ENCODE assay signal across 28 cellular contexts in genomic region chr3:66702126-66702525, GRCh38.
"Had no signal": no experiment of that assay in that cellular context is flagged by ENCODE, and none has a peak within 500 bp of the region (broad histone marks: within the 10 kb centered on the region; RNA-seq: fewer than 3 reads in every experiment).

No MANE protein-coding gene starts in this region.

- H3K4me3 ChIP-seq: left ventricle myocardium inferior, lung, mucosa of descending colon, ovary, prostate gland, stomach, tibial nerve had no signal

- H3K4me1 ChIP-seq: left ventricle myocardium inferior, prostate gland, stomach, tibial nerve had no signal

- H3K9me3 Mint-ChIP-seq: activated CD4-positive, alpha-beta memory T cell treated with anti-CD3 and anti-CD28 coated beads for 36 hours; activated CD4-positive, alpha-beta T cell treated with anti-CD3 and anti-CD28 coated beads, Interleukin-2, amount 10 ng/mL, durations not matched to agents 24 days and 14 days; activated naive CD4-positive, alpha-beta T cell treated with anti-CD3 and anti-CD28 coated beads, Interleukin-2, amount 10 ng/mL, durations not matched to agents 7 days and 5 days; activated naive CD8-positive, alpha-beta T cell treated with anti-CD3 and anti-CD28 coated beads, Interleukin-2, amount 10 ng/mL, durations not matched to agents 7 days and 5 days; activated T-cell treated with anti-CD3 and anti-CD28 coated beads, Interleukin-2, amount 50 U/mL, for 24 hours; effector memory CD8-positive, alpha-beta T cell had no signal

- H3K27me3 ChIP-seq: brain microvascular endothelial cell, ovary, stomach, tibial nerve had no signal

- H3K27ac ChIP-seq: brain microvascular endothelial cell, left ventricle myocardium inferior, ovary, prostate gland, tibial nerve had no signal

- H3K36me3 ChIP-seq: brain microvascular endothelial cell, left ventricle myocardium inferior, ovary, prostate gland, stomach, tibial nerve had no signal

- H3K27me3 Mint-ChIP-seq: activated CD4-positive, alpha-beta memory T cell treated with anti-CD3 and anti-CD28 coated beads for 36 hours; activated CD4-positive, alpha-beta T cell treated with anti-CD3 and anti-CD28 coated beads, Interleukin-2, amount 10 ng/mL, durations not matched to agents 24 days and 14 days; activated naive CD4-positive, alpha-beta T cell treated with anti-CD3 and anti-CD28 coated beads, Interleukin-2, amount 10 ng/mL, durations not matched to agents 7 days and 5 days; activated T-cell treated with anti-CD3 and anti-CD28 coated beads, Interleukin-2, amount 50 U/mL, for 24 hours had no signal

- H3K9me3 ChIP-seq: left ventricle myocardium inferior, mucosa of descending colon, ovary, prostate gland, stomach, tibial nerve had no signal

- H3K27ac Mint-ChIP-seq: activated CD4-positive, alpha-beta memory T cell treated with anti-CD3 and anti-CD28 coated beads for 36 hours; activated CD4-positive, alpha-beta T cell treated with anti-CD3 and anti-CD28 coated beads, Interleukin-2, amount 10 ng/mL, durations not matched to agents 24 days and 14 days; activated naive CD4-positive, alpha-beta T cell treated with anti-CD3 and anti-CD28 coated beads, Interleukin-2, amount 10 ng/mL, durations not matched to agents 7 days and 5 days; activated naive CD8-positive, alpha-beta T cell treated with anti-CD3 and anti-CD28 coated beads, Interleukin-2, amount 10 ng/mL, durations not matched to agents 7 days and 5 days; activated T-cell treated with anti-CD3 and anti-CD28 coated beads, Interleukin-2, amount 50 U/mL, for 24 hours; effector memory CD8-positive, alpha-beta T cell; nephron progenitor cell; stimulated activated naive B cell treated with anti-CD40 and anti-IgM and Interleukin-4, amounts not matched to agents 10 μg/mL and 1 μg/mL and 100 μg/mL, for 72 hours; T-helper 17 cell had no signal

- H3K4me3 Mint-ChIP-seq: activated CD4-positive, alpha-beta memory T cell treated with anti-CD3 and anti-CD28 coated beads for 36 hours; activated CD4-positive, alpha-beta T cell treated with anti-CD3 and anti-CD28 coated beads, Interleukin-2, amount 10 ng/mL, durations not matched to agents 24 days and 14 days; activated naive CD4-positive, alpha-beta T cell treated with anti-CD3 and anti-CD28 coated beads, Interleukin-2, amount 10 ng/mL, durations not matched to agents 7 days and 5 days; activated naive CD8-positive, alpha-beta T cell treated with anti-CD3 and anti-CD28 coated beads, Interleukin-2, amount 10 ng/mL, durations not matched to agents 7 days and 5 days; activated T-cell treated with anti-CD3 and anti-CD28 coated beads, Interleukin-2, amount 50 U/mL, for 24 hours; effector memory CD8-positive, alpha-beta T cell; nephron progenitor cell; stimulated activated naive B cell treated with anti-CD40 and anti-IgM and Interleukin-4, amounts not matched to agents 10 μg/mL and 1 μg/mL and 100 μg/mL, for 72 hours; T-helper 17 cell had no signal

- H3K4me1 Mint-ChIP-seq: activated CD4-positive, alpha-beta T cell treated with anti-CD3 and anti-CD28 coated beads, Interleukin-2, amount 10 ng/mL, durations not matched to agents 24 days and 14 days; activated naive CD4-positive, alpha-beta T cell treated with anti-CD3 and anti-CD28 coated beads, Interleukin-2, amount 10 ng/mL, durations not matched to agents 7 days and 5 days; activated naive CD8-positive, alpha-beta T cell treated with anti-CD3 and anti-CD28 coated beads, Interleukin-2, amount 10 ng/mL, durations not matched to agents 7 days and 5 days; stimulated activated naive B cell treated with anti-CD40 and anti-IgM and Interleukin-4, amounts not matched to agents 10 μg/mL and 1 μg/mL and 100 μg/mL, for 72 hours had no signal

- ATAC-seq: effector memory CD8-positive, alpha-beta T cell; mucosa of descending colon; stimulated activated naive B cell treated with anti-CD40 and anti-IgM and Interleukin-4, amounts not matched to agents 10 μg/mL and 1 μg/mL and 100 μg/mL, for 72 hours; T-helper 17 cell had no signal

- H3K36me3 Mint-ChIP-seq: activated CD4-positive, alpha-beta memory T cell treated with anti-CD3 and anti-CD28 coated beads for 36 hours; activated naive CD4-positive, alpha-beta T cell treated with anti-CD3 and anti-CD28 coated beads, Interleukin-2, amount 10 ng/mL, durations not matched to agents 7 days and 5 days; activated naive CD8-positive, alpha-beta T cell treated with anti-CD3 and anti-CD28 coated beads, Interleukin-2, amount 10 ng/mL, durations not matched to agents 7 days and 5 days; stimulated activated naive B cell treated with anti-CD40 and anti-IgM and Interleukin-4, amounts not matched to agents 10 μg/mL and 1 μg/mL and 100 μg/mL, for 72 hours had no signal

- DNase-seq: activated CD4-positive, alpha-beta memory T cell treated with anti-CD3 and anti-CD28 coated beads for 36 hours; activated CD4-positive, alpha-beta T cell treated with anti-CD3 and anti-CD28 coated beads, Interleukin-2, amount 10 ng/mL, durations not matched to agents 24 days and 14 days; activated CD4-positive, CD25-positive, alpha-beta regulatory T cell treated with anti-CD3 and anti-CD28 coated beads, Interleukin-2, amount 50 U/mL, for 72 hours; activated CD8-positive, alpha-beta memory T cell treated with anti-CD3 and anti-CD28 coated beads, Interleukin-2, amount 50 U/mL, for 48 hours; activated gamma-delta T cell; activated naive CD4-positive, alpha-beta T cell treated with anti-CD3 and anti-CD28 coated beads, Interleukin-2, amount 10 ng/mL, durations not matched to agents 7 days and 5 days; activated naive CD8-positive, alpha-beta T cell treated with anti-CD3 and anti-CD28 coated beads, Interleukin-2, amount 10 ng/mL, durations not matched to agents 7 days and 5 days; activated T-cell treated with anti-CD3 and anti-CD28 coated beads, Interleukin-2, amount 50 U/mL, for 24 hours; brain microvascular endothelial cell; caudate nucleus; cortex of kidney; effector memory CD8-positive, alpha-beta T cell; erythroblast; foreskin fibroblast; kidney glomerular epithelial cell; left ventricle myocardium inferior; nephron progenitor cell; ovary; stimulated activated CD4-positive, alpha-beta T cell treated with anti-CD3 and anti-CD28 coated beads, Interleukin-15, amount 100 ng/mL, for 24 hours; stimulated activated CD4-positive, alpha-beta T cell treated with anti-CD3 and anti-CD28 coated beads, Interleukin-2, amount 100 ng/mL, for 24 hours; stimulated activated naive B cell treated with anti-CD40 and anti-IgM and Interleukin-4, amounts not matched to agents 10 μg/mL and 1 μg/mL and 100 μg/mL, for 72 hours; stomach; SW 1271; T-helper 17 cell had no signal
